In genomic region chr19:41363753-41364545, GRCh38 we compare ENCODE assay signal across 8 cellular contexts. TPM values are rescaled to one million over a fixed set of nuclear protein-coding genes. Genes with fewer than 3 reads are reported as not detected.
DNase-seq lines count a peak whose midpoint lies in the region; ATAC-seq and TF ChIP-seq lines count a peak whose summit lies in the region.

Gene B9D2, minus strand, starts transcription at chr19:41364149. Its CDS starts 630 bp downstream, at chr19:41363519.

- CTCF ChIA-PET in CD8-positive, alpha-beta T cell (lab: Charles Lee), result interaction anchor here (1.3 to 3.6 kb wide), 5 partner anchors 10 to 76 kb away, joined by 3 to 41 read pairs (median 4); partner anchors contain the start of genes DMAC2 and TGFB1

- intact Hi-C loops in CD8-positive, alpha-beta T cell (cut with DNase I, micrococcal nuclease), result loop anchor here (1.0 to 5.0 kb wide), 6 partner anchors 10 to 903 kb away; partner anchors contain the start of genes BCKDHA (in 2 of the 2), EXOSC5 (in 2 of the 2), CIC (in 1 of the 2) and DMAC2 (in 1 of the 2)

- peak within 1 kb of the TSS; percentile 81 for H3K4me3 ChIP-seq in CD8-positive, alpha-beta T cell (ENCODE audit: low read depth, low read length)
- H3K4me3 ChIP-seq in lung, result peak within 1 kb of the TSS; percentile 54

- peak; percentile 89 for ATAC-seq in CD8-positive, alpha-beta T cell
- ATAC-seq in GM19467 (IDR thresholded peaks at IDR 0.05; ENCODE audit: unreplicated experiment) (peak; percentile 72), lung (ENCODE audit: insufficient read depth, low FRiP score) (peak; percentile 93)

- H3K4me3 Mint-ChIP-seq in CD8-positive, alpha-beta T cell, result peak within 1 kb of the TSS; percentile 98

- H3K36me3 Mint-ChIP-seq in CD8-positive, alpha-beta T cell, result peaks cover 14% of the 10 kb centered on the region

- H3K4me1 Mint-ChIP-seq in CD8-positive, alpha-beta T cell (ENCODE audit: low read depth), result peaks cover 30% of the 10 kb centered on the region

- no peak for TF ChIP-seq CTCF in CD8-positive, alpha-beta T cell (IDR thresholded peaks at IDR 0.05)
- TF ChIP-seq CTCF in lung (IDR thresholded peaks at IDR 0.05; ENCODE audit: control extremely low read depth, extremely low read depth), result no peak

- 0% methylated on average over 57 of the region's 57 CpGs for WGBS in lung, 2 donors

- no peaks in the 10 kb centered on the region for H3K27me3 Mint-ChIP-seq in CD8-positive, alpha-beta T cell (ENCODE audit: low read depth)

- peak within 1 kb of the TSS; percentile 100 for H3K27ac Mint-ChIP-seq in CD8-positive, alpha-beta T cell

- no peaks in the 10 kb centered on the region for H3K36me3 ChIP-seq in CD8-positive, alpha-beta T cell (ENCODE audit: insufficient read depth, low read length)
- H3K36me3 ChIP-seq in lung (ENCODE audit: control insufficient read depth in 2 of 2, insufficient read depth in 2 of 2, low read length in 2 of 2), result no peaks in the 10 kb centered on the region

- H3K27ac ChIP-seq in CD8-positive, alpha-beta T cell (ENCODE audit: low read depth, low read length), result peak within 1 kb of the TSS; percentile 100
- peak within 1 kb of the TSS; percentile 93 to 99 for H3K27ac ChIP-seq in lung (ENCODE audit: low read depth in 1 of 2, low read length in 1 of 2)

- POLR2A ChIA-PET in CD8-positive, alpha-beta T cell (lab: Charles Lee), result interaction anchor here (0.6 to 3.2 kb wide), 20 partner anchors 9 to 586 kb away, joined by 3 to 57 read pairs (median 4); partner anchors contain the start of genes BCKDHA, CCDC97, DMAC2 and HNRNPUL1

- H3K9me3 ChIP-seq in CD8-positive, alpha-beta T cell (ENCODE audit: low read length), result no peaks in the 10 kb centered on the region
- H3K9me3 ChIP-seq in lung (ENCODE audit: control insufficient read depth in 2 of 2, insufficient read depth in 1 of 2, low read length in 1 of 2), result no peaks in the 10 kb centered on the region

- peak; percentile 95 to 99 (median 98) for DNase-seq in CD8-positive, alpha-beta T cell
- DNase-seq in HS-27A (ENCODE audit: low read depth), result peak; percentile 100
- peak; percentile 84 for DNase-seq in NK-92 (lab: John Stamatoyannopoulos, UW; ENCODE audit: unreplicated experiment)
- peak; percentile 95 to 96 for DNase-seq in activated CD8-positive, alpha-beta memory T cell treated with anti-CD3 and anti-CD28 coated beads for 1 hour (ENCODE audit: extremely low read depth in 1 of 2, low read depth in 1 of 2)
- DNase-seq in effector CD8-positive, alpha-beta T cell (lab: John Stamatoyannopoulos, UW), result peak; percentile 95
- peak; percentile 98 for DNase-seq in lung (ENCODE audit: low spot score)
- DNase-seq in stimulated activated CD4-positive, alpha-beta T cell treated with anti-CD3 and anti-CD28 coated beads, TNF-alpha, amount 100 ng/mL, for 4 hours (ENCODE audit: low read depth in 3 of 3), result peak; percentile 93 to 97 (median 96)

- H3K4me1 ChIP-seq in CD8-positive, alpha-beta T cell (ENCODE audit: insufficient read depth, low read length), result peaks cover 27% of the 10 kb centered on the region
- H3K4me1 ChIP-seq in lung (ENCODE audit: control insufficient read depth in 2 of 2, insufficient read depth in 2 of 2, low read length in 2 of 2), result peaks cover 2 to 10% of the 10 kb centered on the region in 2 donors

- H3K27me3 ChIP-seq in CD8-positive, alpha-beta T cell (ENCODE audit: insufficient read depth, low read length), result no peaks in the 10 kb centered on the region
- no peaks in the 10 kb centered on the region for H3K27me3 ChIP-seq in lung (ENCODE audit: control insufficient read depth, insufficient read depth)

- no peaks in the 10 kb centered on the region for H3K9me3 Mint-ChIP-seq in CD8-positive, alpha-beta T cell

RNA-seq across cellular contexts. Expression of gene B9D2, which starts in this region (rescaled TPM):
- 10 to 100 TPM; 19.6 to 25.9 TPM for total RNA-seq in CD8-positive, alpha-beta T cell
- total RNA-seq in lung, result 10 to 100 TPM; 10.2 to 16.4 TPM
- 10 to 100 TPM; 11.6 to 18.6 TPM for polyA plus RNA-seq in lung

Comparison
In these comparisons a context has a peak if more than half of its experiments do, and no peak if none do; other contexts are left out.
1. Peak in every context shown above with its lines: DNase-seq, ATAC-seq, H3K4me3 ChIP-seq and H3K27ac ChIP-seq.